Comparison of ENCODE assay signal across 7 cellular contexts in genomic region chr17:76736349-76737081, GRCh38. TPM values are rescaled to one million over a fixed set of nuclear protein-coding genes. Genes with fewer than 3 reads are reported as not detected.
DNase-seq lines count a peak whose midpoint lies in the region; ATAC-seq, FAIRE-seq and TF ChIP-seq lines count a peak whose summit lies in the region.

No MANE protein-coding gene starts in this region.

- peak; percentile 39 for DNase-seq in GM12892 (ENCODE audit: insufficient read length)
- peak; percentile 61 for DNase-seq in NCI-H2227 treated with DMSO at 0.1 percent for 48 hours (lab: John Stamatoyannopoulos, UW)
- peak; percentile 50 for DNase-seq in activated T-cell treated with anti-CD3 and anti-CD28 coated beads for 4 hours
- DNase-seq in epithelial cell of esophagus (ENCODE audit: low read depth), result peak; percentile 68
- peak; percentile 83 to 89 (median 88) for DNase-seq in mucosa of descending colon

- peaks cover 26% of the 10 kb centered on the region for H3K4me1 ChIP-seq in mucosa of descending colon (ENCODE audit: low read depth)

- peak; percentile 17 for TF ChIP-seq CTCF in epithelial cell of esophagus (IDR thresholded peaks at IDR 0.05; ENCODE audit: insufficient read depth, low read depth, low read length, missing control alignments)
- TF ChIP-seq CTCF in mucosa of descending colon (IDR thresholded peaks at IDR 0.05), result peak; percentile 35

- H3K36me3 ChIP-seq in mucosa of descending colon (ENCODE audit: low read depth), result no peaks in the 10 kb centered on the region

- H3K9me3 Mint-ChIP-seq in stimulated activated memory B cell treated with anti-CD40 and anti-IgM and Interleukin-4, amounts not matched to agents 10 μg/mL and 1 μg/mL and 100 μg/mL, for 72 hours, result no peaks in the 10 kb centered on the region

- FAIRE-seq in GM12892 (lab: Jason Lieb, UNC), result peak; percentile 78

- intact Hi-C loops in mucosa of descending colon (cut with DNase I, micrococcal nuclease), result no loop called here

- H3K9me3 ChIP-seq in mucosa of descending colon, result no peaks in the 10 kb centered on the region

- peak overlapping the region; percentile 96 for H3K4me3 Mint-ChIP-seq in stimulated activated memory B cell treated with anti-CD40 and anti-IgM and Interleukin-4, amounts not matched to agents 10 μg/mL and 1 μg/mL and 100 μg/mL, for 72 hours

- H3K27me3 Mint-ChIP-seq in stimulated activated memory B cell treated with anti-CD40 and anti-IgM and Interleukin-4, amounts not matched to agents 10 μg/mL and 1 μg/mL and 100 μg/mL, for 72 hours, result no peaks in the 10 kb centered on the region

- H3K4me3 ChIP-seq in epithelial cell of esophagus (ENCODE audit: low read length), result peak overlapping the region; percentile 91
- H3K4me3 ChIP-seq in mucosa of descending colon, result peak overlapping the region; percentile 97

- peak; percentile 11 for ATAC-seq in HG02623 (IDR thresholded peaks at IDR 0.05; ENCODE audit: unreplicated experiment)
- peak; percentile 56 for ATAC-seq in mucosa of descending colon
- ATAC-seq in stimulated activated memory B cell treated with anti-CD40 and anti-IgM and Interleukin-4, amounts not matched to agents 10 μg/mL and 1 μg/mL and 100 μg/mL, for 72 hours, result peak; percentile 51

- peaks cover 61% of the 10 kb centered on the region for H3K4me1 Mint-ChIP-seq in stimulated activated memory B cell treated with anti-CD40 and anti-IgM and Interleukin-4, amounts not matched to agents 10 μg/mL and 1 μg/mL and 100 μg/mL, for 72 hours

- H3K27ac Mint-ChIP-seq in stimulated activated memory B cell treated with anti-CD40 and anti-IgM and Interleukin-4, amounts not matched to agents 10 μg/mL and 1 μg/mL and 100 μg/mL, for 72 hours, result peak overlapping the region; percentile 98

- no peak; the same call in 1 of the 2 replicates for TF ChIP-seq POLR2A in GM12892 (IDR thresholded peaks at IDR 0.05; ENCODE audit: low read depth, low read length)

- peaks cover 38% of the 10 kb centered on the region for H3K36me3 Mint-ChIP-seq in stimulated activated memory B cell treated with anti-CD40 and anti-IgM and Interleukin-4, amounts not matched to agents 10 μg/mL and 1 μg/mL and 100 μg/mL, for 72 hours

RNA-seq across cellular contexts. Expression of gene SRSF2, which starts 0.6 kb away (rescaled TPM):
- 250 TPM for polyA plus RNA-seq in GM12892 (2012; ENCODE audit: missing spikeins)
- total RNA-seq in mucosa of descending colon, result 100 to 1,000 TPM; 130 to 166 (median 134) TPM

RNA-seq across cellular contexts. Expression of gene MFSD11, which starts 1.4 kb away (rescaled TPM):
- 10.9 TPM for polyA plus RNA-seq in GM12892 (2012; ENCODE audit: missing spikeins)
- 10 to 100 TPM; 31.2 to 38.2 (median 33.2) TPM for total RNA-seq in mucosa of descending colon

RNA-seq across cellular contexts. Expression of gene METTL23, which starts 9.9 kb away (rescaled TPM):
- 40.1 TPM for polyA plus RNA-seq in GM12892 (2012; ENCODE audit: missing spikeins)
- 10 to 100 TPM; 22.5 to 30.4 (median 28.7) TPM for total RNA-seq in mucosa of descending colon

RNA-seq across cellular contexts. Expression of gene JMJD6, which starts 10.1 kb away (rescaled TPM):
- polyA plus RNA-seq in GM12892 (2012; ENCODE audit: missing spikeins), result 23.8 TPM
- total RNA-seq in mucosa of descending colon, result 10 to 100 TPM; 27.0 to 56.3 (median 30.3) TPM

RNA-seq across cellular contexts. Expression of gene MXRA7, which starts 25.8 kb away (rescaled TPM):
- 1.00 TPM for polyA plus RNA-seq in GM12892 (2012; ENCODE audit: missing spikeins)
- total RNA-seq in mucosa of descending colon, result 100 to 1,000 TPM in 1 of 3 donors, 10 to 100 TPM in 2; 11.4 to 214 (median 24.5) TPM

Comparison
In these comparisons a context has a peak if more than half of its experiments do, and no peak if none do; other contexts are left out.
1. Peak in every context shown above with its lines: DNase-seq, ATAC-seq and H3K4me3 ChIP-seq.